In the genomic region with DNA sequence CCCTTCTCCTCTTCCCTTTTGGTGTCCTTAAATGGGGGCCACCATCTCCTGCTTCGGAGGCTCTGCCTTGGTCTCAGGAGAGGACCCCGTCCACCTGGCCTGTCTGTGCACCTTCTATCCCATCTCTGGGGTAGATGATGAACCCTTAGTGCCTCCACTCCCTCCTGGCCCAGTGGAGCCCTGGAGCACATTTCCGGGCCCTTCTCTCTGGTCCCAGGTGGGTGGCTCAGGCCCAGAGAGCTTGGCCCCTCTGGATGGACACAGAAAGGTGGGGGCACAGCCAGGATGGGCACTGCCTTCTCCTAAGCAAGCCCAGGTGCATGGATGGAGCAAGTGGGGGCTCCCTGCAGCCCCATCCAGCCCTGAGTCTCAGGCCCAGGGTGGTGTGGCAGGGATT, we compare ENCODE assay signal across 13 cellular contexts.
"Had no signal": no experiment of that assay in that cellular context is flagged by ENCODE, and none has a peak within 500 bp of the region (broad histone marks: within the 10 kb centered on the region; RNA-seq: fewer than 3 reads in every experiment).

No MANE protein-coding gene starts in this region.

- H3K4me3 ChIP-seq: cardiac muscle cell, left lung, SJCRH30, uterus had no signal

- H3K27ac ChIP-seq: cardiac muscle cell, left lung, SJCRH30, uterus had no signal

- H3K9me3 ChIP-seq: left lung, SJCRH30, uterus had no signal

- DNase-seq: activated CD4-positive, alpha-beta T cell treated with anti-CD3 and anti-CD28 coated beads, Interleukin-2, amount 50 U/mL, for 4 hours; activated CD4-positive, CD25-positive, alpha-beta regulatory T cell treated with anti-CD3 and anti-CD28 coated beads, Interleukin-2, amount 50 U/mL, for 72 hours; activated gamma-delta T cell; nephron progenitor cell; SJCRH30; stimulated activated CD4-positive, alpha-beta T cell treated with anti-CD3 and anti-CD28 coated beads, Interleukin-1b, Interleukin-23, amount 100 ng/mL, for 48 hours; T-helper 2 cell; uterus had no signal

- H3K4me3 Mint-ChIP-seq: memory B cell, nephron progenitor cell had no signal

- H3K27me3 ChIP-seq: cardiac muscle cell, SJCRH30, uterus had no signal

- H3K4me1 ChIP-seq: SJCRH30 had no signal

- H3K36me3 Mint-ChIP-seq: activated naive CD4-positive, alpha-beta T cell treated with anti-CD3 and anti-CD28 coated beads, Interleukin-2, amount 50 U/mL, for 72 hours; memory B cell had no signal

- H3K9me3 Mint-ChIP-seq: activated naive CD4-positive, alpha-beta T cell treated with anti-CD3 and anti-CD28 coated beads, Interleukin-2, amount 50 U/mL, for 72 hours had no signal

- ATAC-seq: activated naive CD4-positive, alpha-beta T cell treated with anti-CD3 and anti-CD28 coated beads, Interleukin-2, amount 50 U/mL, for 72 hours; esophagus mucosa; left lung had no signal

- H3K36me3 ChIP-seq: cardiac muscle cell, left lung, SJCRH30, uterus had no signal

- H3K4me1 Mint-ChIP-seq: memory B cell had no signal

- H3K27ac Mint-ChIP-seq: activated naive CD4-positive, alpha-beta T cell treated with anti-CD3 and anti-CD28 coated beads, Interleukin-2, amount 50 U/mL, for 72 hours; memory B cell; nephron progenitor cell had no signal
